In genomic region chr2:219497495-219498279, GRCh38 we compare ENCODE assay signal across 8 cellular contexts. TPM values are rescaled to one million over a fixed set of nuclear protein-coding genes. Genes with fewer than 3 reads are reported as not detected.
DNase-seq lines count a peak whose midpoint lies in the region; ATAC-seq and TF ChIP-seq lines count a peak whose summit lies in the region.

No MANE protein-coding gene starts in this region.

- in situ Hi-C loops in ACHN (cut with HindIII; ENCODE audit: low pct_ligation_motif_present, low pct_unique_long_range_greater_than_20kb, low sequenced_read_pairs) (no loop called here), GM13976 (cut with MboI; ENCODE audit: low sequenced_read_pairs, unreplicated experiment) (no loop called here)

- H3K27ac ChIP-seq in coronary artery: peak overlapping the region; percentile 95 to 98

- TF ChIP-seq CTCF in GM13976 (IDR thresholded peaks at IDR 0.05; ENCODE audit: borderline replicate concordance, control extremely low read depth, extremely low read depth, insufficient read depth, missing control alignments) (no peak), coronary artery (IDR thresholded peaks at IDR 0.05) (no peak)

- H3K4me3 ChIP-seq in coronary artery: peak overlapping the region; percentile 79

- ATAC-seq in HG03571 (IDR thresholded peaks at IDR 0.05; ENCODE audit: unreplicated experiment) (peak; percentile 23), left lobe of liver (peak; percentile 79)

- DNase-seq in ACHN (peak; percentile 89), GM13976 (ENCODE audit: low spot score) (peak; percentile 85), SKM-1 treated with dmso at 0.1 percent for 144 hours (lab: John Stamatoyannopoulos, UW; ENCODE audit: unreplicated experiment) (peak; percentile 49), coronary artery (ENCODE audit: low spot score) (peak; percentile 97), left lobe of liver (ENCODE audit: low spot score) (peak; percentile 90), Kasumi-1 (lab: John Stamatoyannopoulos, UW) (no peak)
- DNase-seq in stimulated activated naive CD4-positive, alpha-beta T cell treated with Interleukin-2 at 50 U/mL for 16 hours (lab: John Stamatoyannopoulos, UW): peak; percentile 29

RNA-seq across cellular contexts. Expression of gene GMPPA, which starts 1.0 kb away (rescaled TPM):
- 43.4 TPM for total RNA-seq in left lobe of liver

RNA-seq across cellular contexts. Expression of gene ASIC4, which starts 16.6 kb away (rescaled TPM):
- total RNA-seq in left lobe of liver: 0.05 TPM

RNA-seq across cellular contexts. Expression of gene CHPF, which starts 45.9 kb away (rescaled TPM):
- 55.1 TPM for total RNA-seq in left lobe of liver

RNA-seq across cellular contexts. Expression of gene TMEM198, which starts 46.1 kb away (rescaled TPM):
- total RNA-seq in left lobe of liver: 2.1 TPM

Comparison
In these comparisons a context has a peak if more than half of its experiments do, and no peak if none do; other contexts are left out.
1. DNase-seq: peak in ACHN (single experiment), GM13976 (single experiment), SKM-1 treated with dmso at 0.1 percent for 144 hours (single experiment), coronary artery (single experiment), left lobe of liver (single experiment) and stimulated activated naive CD4-positive, alpha-beta T cell treated with Interleukin-2 at 50 U/mL for 16 hours (single experiment); none in Kasumi-1 (0 of 2).